In genomic region chr4:1601533-1601835, GRCh38 we compare ENCODE assay signal across 1 cellular context.
TF ChIP-seq lines count a peak whose summit lies in the region.

No MANE protein-coding gene starts in this region.

TF ChIP-seq in HepG2, 621 proteins besides CTCF, POLR2A, EP300 and RAD21 (continued from another document):
- TF ChIP-seq RERE (CRISPR knock-in tag; IDR thresholded peaks at IDR 0.05; ENCODE audit: low read depth) (no peak), ZMYM3 (CRISPR knock-in tag; IDR thresholded peaks at IDR 0.05) (no peak), ZNF230 (CRISPR knock-in tag; IDR thresholded peaks at IDR 0.05) (no peak), GTF2F1 (IDR thresholded peaks at IDR 0.05; ENCODE audit: low read length) (no peak), ZNF431 (CRISPR knock-in tag; IDR thresholded peaks at IDR 0.05; ENCODE audit: borderline replicate concordance, low read depth) (no peak)
